1 cellular context compared by ENCODE assay signal in the genomic region with DNA sequence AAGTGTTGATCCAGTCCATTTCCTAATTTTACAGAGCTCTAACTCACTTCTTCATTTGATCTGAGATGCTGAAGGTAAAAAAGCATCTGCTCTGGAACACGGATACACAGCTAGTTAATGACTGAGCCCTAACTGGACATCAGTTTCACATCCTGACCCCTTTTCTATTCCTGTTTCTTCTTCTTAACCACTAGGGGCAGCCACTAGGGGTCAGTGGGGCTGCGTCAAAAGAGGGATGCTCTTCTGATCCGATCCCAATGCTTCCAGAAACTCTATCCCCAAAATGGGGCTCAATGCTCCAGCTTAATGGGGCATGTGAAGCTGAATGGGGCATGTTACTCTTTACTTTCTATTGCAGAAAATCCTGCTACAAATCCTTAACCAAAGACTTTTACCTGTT.
TF ChIP-seq lines count a peak whose summit lies in the region.

No MANE protein-coding gene starts in this region.

TF ChIP-seq in IMR-90, 13 proteins besides CTCF, POLR2A, EP300 and RAD21 (continued from another document):
- TF ChIP-seq NFE2L2 (IDR thresholded peaks at IDR 0.05; ENCODE audit: low read depth, low read length) (no peak), CEBPB (IDR thresholded peaks at IDR 0.05; ENCODE audit: low read depth, low read length) (no peak), CHD1 (IDR thresholded peaks at IDR 0.05; ENCODE audit: low read depth, low read length) (no peak), SMC3 (IDR thresholded peaks at IDR 0.05; ENCODE audit: low read depth, low read length) (no peak; the same call in 1 of the 2 replicates)
TF ChIP-seq in IMR-90: peak in this region for 0.
